Comparison of ENCODE assay signal across 1 cellular context in genomic region chr19:14517840-14518505, GRCh38.
TF ChIP-seq lines count a peak whose summit lies in the region.

Gene DNAJB1, minus strand, starts transcription at chr19:14518397. Its CDS starts 48 bp downstream, at chr19:14518349.

TF ChIP-seq in A549, 52 proteins besides CTCF, POLR2A, EP300 and RAD21 (continued from another document):
- TF ChIP-seq TFCP2L1 (CRISPR knock-in tag; IDR thresholded peaks at IDR 0.05): peak; percentile 83
- no peak for TF ChIP-seq EHMT2 (IDR thresholded peaks at IDR 0.05; ENCODE audit: low read depth)
- no peak for TF ChIP-seq ELK1 (IDR thresholded peaks at IDR 0.05; ENCODE audit: low read depth, low read length)
- TF ChIP-seq JUN (IDR thresholded peaks at IDR 0.05): peak; percentile 67 to 93; a peak in 4 of 5 replicates
- peak; percentile 74; the same call in 1 of the 2 replicates for TF ChIP-seq PBX3 (IDR thresholded peaks at IDR 0.05)
- TF ChIP-seq SREBF2 (IDR thresholded peaks at IDR 0.05): no peak
- TF ChIP-seq TP53 (CRISPR knock-in tag; IDR thresholded peaks at IDR 0.05): peak; percentile 81; the same call in 1 of the 2 replicates
- TF ChIP-seq ATOH8 (CRISPR knock-in tag; IDR thresholded peaks at IDR 0.05; ENCODE audit: low read depth): no peak
- TF ChIP-seq REST (IDR thresholded peaks at IDR 0.05): no peak
- 0 out of 2 replicates have a peak, but pooled peaks have one; percentile 60 for TF ChIP-seq RARB (CRISPR knock-in tag; IDR thresholded peaks at IDR 0.05)
- 0 out of 2 replicates have a peak, but pooled peaks have one; percentile 77 for TF ChIP-seq HMGXB4 (CRISPR knock-in tag; IDR thresholded peaks at IDR 0.05; ENCODE audit: borderline replicate concordance)
- TF ChIP-seq ZSCAN20 (CRISPR knock-in tag; IDR thresholded peaks at IDR 0.05): no peak
- no peak for TF ChIP-seq POLR2AphosphoS2 (conservative IDR thresholded peaks at IDR 0.05; ENCODE audit: low read length)
- no peak for TF ChIP-seq MYC (IDR thresholded peaks at IDR 0.05; ENCODE audit: borderline replicate concordance, low read length)
- peak; percentile 100 for TF ChIP-seq PHF8 (IDR thresholded peaks at IDR 0.05; ENCODE audit: borderline replicate concordance, low read depth)
- no peak for TF ChIP-seq FOSL2 (IDR thresholded peaks at IDR 0.05)
- no peak for TF ChIP-seq FOSL2 (CRISPR knock-in tag; IDR thresholded peaks at IDR 0.05)
- no peak for TF ChIP-seq KDM5A (IDR thresholded peaks at IDR 0.05)
- TF ChIP-seq ZFP36 (IDR thresholded peaks at IDR 0.05; ENCODE audit: borderline replicate concordance, partially characterized antibody): no peak
- no peak for TF ChIP-seq CHD4 (IDR thresholded peaks at IDR 0.05; ENCODE audit: borderline replicate concordance)
- no peak for TF ChIP-seq MAZ (IDR thresholded peaks at IDR 0.05; ENCODE audit: borderline replicate concordance, low read depth, low read length)
- TF ChIP-seq RCOR1 (IDR thresholded peaks at IDR 0.05; ENCODE audit: low read depth, low read length): no peak
- no peak for TF ChIP-seq NR3C1 (IDR thresholded peaks at IDR 0.05)
- no peak for TF ChIP-seq FOXS1 (CRISPR knock-in tag; IDR thresholded peaks at IDR 0.05)
- TF ChIP-seq RFX5 (IDR thresholded peaks at IDR 0.05): no peak
- no peak for TF ChIP-seq NFE2L2 (conservative IDR thresholded peaks at IDR 0.05; ENCODE audit: low read length)
- no peak for TF ChIP-seq FOSB (CRISPR knock-in tag; IDR thresholded peaks at IDR 0.05)
- TF ChIP-seq RNF2 (IDR thresholded peaks at IDR 0.05; ENCODE audit: borderline replicate concordance, low read depth): no peak
